ENCODE assay signal across 18 cellular contexts in genomic region chr17:14792751-14793150, GRCh38.
DNase-seq lines count a peak whose midpoint lies in the region; ATAC-seq and TF ChIP-seq lines count a peak whose summit lies in the region.
"Had no signal": no experiment of that assay in that cellular context is flagged by ENCODE, and none has a peak within 500 bp of the region (broad histone marks: within the 10 kb centered on the region; RNA-seq: fewer than 3 reads in every experiment).

No MANE protein-coding gene starts in this region.

- H3K4me1 ChIP-seq in BLaER1 (peaks cover 58% of the 10 kb centered on the region), RWPE2 (ENCODE audit: insufficient read depth, poor library complexity, severe bottlenecking) (peaks cover 16% of the 10 kb centered on the region), neuronal stem cell (ENCODE audit: control insufficient read depth in 2 of 2, insufficient read depth in 1 of 2, low read depth in 1 of 2, low read length in 2 of 2) (peaks cover 0 to 15% of the 10 kb centered on the region in 2 donors)
- H3K4me1 ChIP-seq: upper lobe of left lung had no signal

- no peak overlapping the region for H2AFZ ChIP-seq in neuronal stem cell (ENCODE audit: low read length)

- no peaks in the 10 kb centered on the region for H3K79me1 ChIP-seq in neuronal stem cell (ENCODE audit: low read depth, low read length)

- H2BK120ac ChIP-seq in neuronal stem cell (ENCODE audit: low read depth, low read length): no peak overlapping the region

- H3K4me3 Mint-ChIP-seq in T-cell: no peak overlapping the region
- H3K4me3 Mint-ChIP-seq: CD4-positive, CD25-positive, alpha-beta regulatory T cell; stimulated activated naive B cell treated with anti-CD40 and anti-IgM and Interleukin-4, amounts not matched to agents 10 μg/mL and 1 μg/mL and 100 μg/mL, for 72 hours had no signal

- H3K27me3 ChIP-seq in BLaER1 (no peaks in the 10 kb centered on the region), RWPE2 (ENCODE audit: insufficient read depth, poor library complexity, severe bottlenecking) (no peaks in the 10 kb centered on the region), neuronal stem cell (ENCODE audit: control insufficient read depth in 3 of 3, insufficient read depth in 3 of 3, low read depth in 1 of 3, low read length in 3 of 3) (no peaks in the 10 kb centered on the region)
- H3K27me3 ChIP-seq: upper lobe of left lung had no signal

- H3K14ac ChIP-seq in neuronal stem cell (ENCODE audit: low read length): no peak overlapping the region

- H3K9ac ChIP-seq in BLaER1 (no peak overlapping the region), neuronal stem cell (ENCODE audit: low read depth, low read length, poor library complexity) (no peak overlapping the region)
- H3K9ac ChIP-seq: KMS-11 had no signal

- no peaks in the 10 kb centered on the region for H3K9me3 Mint-ChIP-seq in T-cell
- H3K9me3 Mint-ChIP-seq: CD4-positive, CD25-positive, alpha-beta regulatory T cell; stimulated activated naive B cell treated with anti-CD40 and anti-IgM and Interleukin-4, amounts not matched to agents 10 μg/mL and 1 μg/mL and 100 μg/mL, for 72 hours had no signal

- POLR2A ChIA-PET in T-cell (lab: Charles Lee): no interaction called here

- ATAC-seq in RWPE2 (ENCODE audit: low read depth) (0 out of 3 replicates have a peak, but pooled peaks have one; percentile 21), esophagus mucosa (peak; percentile 74), T-cell (replicated peaks in 1 of 4) (no peak)
- ATAC-seq: stimulated activated naive B cell treated with anti-CD40 and anti-IgM and Interleukin-4, amounts not matched to agents 10 μg/mL and 1 μg/mL and 100 μg/mL, for 72 hours had no signal

- H4K8ac ChIP-seq in neuronal stem cell (ENCODE audit: low read depth, low read length): no peak overlapping the region

- no peak for DNase-seq in RWPE2 (ENCODE audit: low spot score)
- DNase-seq in mucosa of gallbladder (ENCODE audit: low spot score): peak; percentile 20
- DNase-seq in T-cell: no peak
- no peak for DNase-seq in stimulated activated naive CD4-positive, alpha-beta T cell (lab: John Stamatoyannopoulos, UW)
- no peak for DNase-seq in neuronal stem cell (ENCODE audit: low spot score)
- no peak for DNase-seq in NCI-H128 (lab: John Stamatoyannopoulos, UW; ENCODE audit: unreplicated experiment)
- DNase-seq: activated CD4-positive, alpha-beta T cell treated with anti-CD3 and anti-CD28 coated beads for 4 hours; activated gamma-delta T cell treated with Interleukin-2 at 50 U/mL for 16 hours; CD4-positive, CD25-positive, alpha-beta regulatory T cell; DMS53; NCI-H1417 treated with DMSO at 0.1 percent for 48 hours; NCI-H748 treated with DMSO at 0.1 percent for 48 hours; posterior cingulate gyrus; stimulated activated naive B cell treated with anti-CD40 and anti-IgM and Interleukin-4, amounts not matched to agents 10 μg/mL and 1 μg/mL and 100 μg/mL, for 72 hours; upper lobe of left lung had no signal

- CTCF ChIA-PET in T-cell (lab: Charles Lee): no interaction called here

- H4K91ac ChIP-seq in neuronal stem cell (ENCODE audit: low read depth, low read length, poor library complexity): no peak overlapping the region

- H3K4me3 ChIP-seq in BLaER1 (no peak overlapping the region), RWPE2 (ENCODE audit: severe bottlenecking) (no peak overlapping the region), neuronal stem cell (ENCODE audit: low read length in 2 of 2) (no peak overlapping the region)
- H3K4me3 ChIP-seq: upper lobe of left lung had no signal

- H2BK12ac ChIP-seq in neuronal stem cell (ENCODE audit: low read length): no peak overlapping the region

- H3K23ac ChIP-seq in neuronal stem cell (ENCODE audit: low read depth, low read length, poor library complexity): no peak overlapping the region

- H3K9me3 ChIP-seq in BLaER1 (no peaks in the 10 kb centered on the region), RWPE2 (ENCODE audit: severe bottlenecking) (no peaks in the 10 kb centered on the region), neuronal stem cell (replicated peaks in 1 of 2; ENCODE audit: control insufficient read depth in 2 of 2, insufficient read depth in 1 of 2, low read depth in 1 of 2, low read length in 2 of 2) (no peaks in the 10 kb centered on the region)
- H3K9me3 ChIP-seq: upper lobe of left lung had no signal

- no peaks in the 10 kb centered on the region for H3K36me3 ChIP-seq in BLaER1
- no peaks in the 10 kb centered on the region for H3K36me3 ChIP-seq in RWPE2 (ENCODE audit: low read depth)
- H3K36me3 ChIP-seq in neuronal stem cell (replicated peaks in 1 of 2; ENCODE audit: control insufficient read depth in 2 of 2, insufficient read depth in 2 of 2, low read length in 2 of 2): no peaks in the 10 kb centered on the region
- H3K36me3 ChIP-seq: upper lobe of left lung had no signal

- H3K4me1 Mint-ChIP-seq in T-cell: no peaks in the 10 kb centered on the region
- H3K4me1 Mint-ChIP-seq: CD4-positive, CD25-positive, alpha-beta regulatory T cell had no signal

- H3K27ac ChIP-seq in BLaER1 (no peak overlapping the region), RWPE2 (ENCODE audit: poor library complexity, severe bottlenecking) (peak overlapping the region; percentile 17), neuronal stem cell (replicated peaks; ENCODE audit: low read length) (no peak overlapping the region)
- H3K27ac ChIP-seq: KMS-11, upper lobe of left lung had no signal

- no peak for TF ChIP-seq CTCF in RWPE2 (IDR thresholded peaks at IDR 0.05; ENCODE audit: poor library complexity, severe bottlenecking)

- no peak overlapping the region for H3K4ac ChIP-seq in neuronal stem cell (ENCODE audit: low read length)

- H3K36me3 Mint-ChIP-seq in T-cell: no peaks in the 10 kb centered on the region
- H3K36me3 Mint-ChIP-seq: CD4-positive, CD25-positive, alpha-beta regulatory T cell; stimulated activated naive B cell treated with anti-CD40 and anti-IgM and Interleukin-4, amounts not matched to agents 10 μg/mL and 1 μg/mL and 100 μg/mL, for 72 hours had no signal

- H3K27ac Mint-ChIP-seq in T-cell: no peak overlapping the region
- H3K27ac Mint-ChIP-seq: CD4-positive, CD25-positive, alpha-beta regulatory T cell; stimulated activated naive B cell treated with anti-CD40 and anti-IgM and Interleukin-4, amounts not matched to agents 10 μg/mL and 1 μg/mL and 100 μg/mL, for 72 hours had no signal

- no peaks in the 10 kb centered on the region for H4K20me1 ChIP-seq in BLaER1

- WGBS in neuronal stem cell (ENCODE audit: extremely low coverage in 2 of 2, insufficient read length in 2 of 2, insufficient replicate concordance in 1 of 2), 2 donors: no CpG with 5 or more reads among the region's 10 CpGs

- H2AK5ac ChIP-seq in neuronal stem cell (ENCODE audit: low read depth, low read length): no peak overlapping the region

- H3K18ac ChIP-seq in neuronal stem cell (ENCODE audit: low read length): no peak overlapping the region

- no peak overlapping the region for H2BK15ac ChIP-seq in neuronal stem cell (ENCODE audit: low read length)

- H3K4me2 ChIP-seq in BLaER1 (0 out of 2 replicates have a peak overlapping the region, but pooled peaks have one; percentile 4), neuronal stem cell (ENCODE audit: insufficient read depth, low read length, poor library complexity, severe bottlenecking) (no peak overlapping the region)
- H3K4me2 ChIP-seq: KMS-11 had no signal

- H2BK5ac ChIP-seq in neuronal stem cell (ENCODE audit: low read length): no peak overlapping the region

- H3K27me3 Mint-ChIP-seq in T-cell: peaks cover 20 to 37% of the 10 kb centered on the region in 2 donors

Comparison
In these comparisons a context has a peak if more than half of its experiments do, and no peak if none do; other contexts are left out.
1. ATAC-seq: peak in RWPE2 (single experiment) and esophagus mucosa (single experiment); none in T-cell (0 of 4).